In the genomic region with DNA sequence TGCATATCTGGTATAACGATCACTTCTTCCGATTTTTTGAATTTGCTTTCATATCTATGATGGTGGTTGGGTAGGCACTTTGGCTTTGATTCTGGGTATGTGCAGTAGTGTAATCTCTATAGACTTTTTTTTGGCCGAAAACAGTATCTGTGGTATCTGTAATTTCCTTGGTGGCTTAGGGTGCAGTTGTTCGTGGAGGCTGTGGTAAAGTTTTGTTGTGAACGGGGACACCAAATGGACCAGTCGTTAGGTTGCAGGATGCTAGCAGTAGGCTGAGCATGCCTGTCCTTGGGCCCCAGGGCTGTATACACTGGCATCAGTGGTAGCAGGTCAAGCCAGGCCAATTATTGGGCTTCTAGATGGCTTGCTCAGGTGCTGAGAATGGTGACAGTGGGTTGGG, we compare ENCODE assay signal across 25 cellular contexts. TPM values are rescaled to one million over a fixed set of nuclear protein-coding genes. Genes with fewer than 3 reads are reported as not detected.
DNase-seq lines count a peak whose midpoint lies in the region; ATAC-seq, FAIRE-seq and TF ChIP-seq lines count a peak whose summit lies in the region.
"Had no signal": no experiment of that assay in that cellular context is flagged by ENCODE, and none has a peak within 500 bp of the region (broad histone marks: within the 10 kb centered on the region; RNA-seq: fewer than 3 reads in every experiment).

No MANE protein-coding gene starts in this region.

- H3K9me3 Mint-ChIP-seq in activated CD4-positive, alpha-beta T cell treated with anti-CD3 and anti-CD28 coated beads, Interleukin-2, amount 10 ng/mL, durations not matched to agents 24 days and 14 days: peaks cover 31% of the 10 kb centered on the region
- H3K9me3 Mint-ChIP-seq in activated T-helper 2 cell treated with anti-CD3 and anti-CD28 coated beads, Interferon-gamma antibody, Interleukin-2, Interleukin-4, amounts not matched to agents 10 μg/mL and 5 μg/mL and 100 μg/mL, durations not matched to agents 14 hours and 24 hours and 36 hours: peaks cover 36% of the 10 kb centered on the region
- H3K9me3 Mint-ChIP-seq in naive thymus-derived CD4-positive, alpha-beta T cell: peaks cover 1 to 31% (median 15%) of the 10 kb centered on the region in 11 donors

- H3K9me3 ChIP-seq in naive thymus-derived CD4-positive, alpha-beta T cell (ENCODE audit: control insufficient read depth in 2 of 3, low read length in 3 of 3): no peaks in the 10 kb centered on the region
- H3K9me3 ChIP-seq: lower lobe of right lung, right lobe of liver, SK-N-SH had no signal

- peak; percentile 63 for DNase-seq in activated CD4-positive, alpha-beta T cell treated with anti-CD3 and anti-CD28 coated beads, Interleukin-2, amount 10 ng/mL, durations not matched to agents 24 days and 14 days
- DNase-seq in activated CD4-positive, alpha-beta T cell treated with anti-CD3 and anti-CD28 coated beads, Interleukin-2, amount 50 U/mL, for 1 hour: no peak
- no peak for DNase-seq in GM12891 (ENCODE audit: insufficient read length, low spot score)
- peak; percentile 12 for DNase-seq in activated T-helper 2 cell treated with anti-CD3 and anti-CD28 coated beads, Interferon-gamma antibody, Interleukin-2, Interleukin-4, amounts not matched to agents 10 μg/mL and 5 μg/mL and 100 μg/mL, durations not matched to agents 14 hours and 24 hours and 36 hours (ENCODE audit: low spot score)
- no peak for DNase-seq in naive thymus-derived CD4-positive, alpha-beta T cell
- DNase-seq in hypothalamus (lab: John Stamatoyannopoulos, UW): no peak
- DNase-seq in NCI-H226: no peak
- DNase-seq: 8988T; activated effector memory CD4-positive, alpha-beta T cell treated with anti-CD3 and anti-CD28 coated beads, Interleukin-2, amount 50 U/mL, for 16 hours; aorta; cerebellar nuclear complex; dorsolateral prefrontal cortex; IMR-90; kidney glomerular epithelial cell; lower lobe of right lung; NCI-H1105; NCI-H2029 treated with DMSO at 0.1 percent for 48 hours; NCI-H345; NCI-H82; right lobe of liver; SK-N-SH; WERI-Rb-1 had no signal

- no peak overlapping the region for H3K27ac ChIP-seq in naive thymus-derived CD4-positive, alpha-beta T cell (ENCODE audit: low read depth, low read length)
- H3K27ac ChIP-seq: lower lobe of right lung, right lobe of liver, tibial nerve, WERI-Rb-1 had no signal

- peak overlapping the region; percentile 7 for H3K27ac Mint-ChIP-seq in activated CD4-positive, alpha-beta T cell treated with anti-CD3 and anti-CD28 coated beads, Interleukin-2, amount 10 ng/mL, durations not matched to agents 24 days and 14 days
- peak overlapping the region; percentile 17 for H3K27ac Mint-ChIP-seq in activated T-helper 2 cell treated with anti-CD3 and anti-CD28 coated beads, Interferon-gamma antibody, Interleukin-2, Interleukin-4, amounts not matched to agents 10 μg/mL and 5 μg/mL and 100 μg/mL, durations not matched to agents 14 hours and 24 hours and 36 hours
- peak overlapping the region; percentile 24 to 93 (median 69) for H3K27ac Mint-ChIP-seq in naive thymus-derived CD4-positive, alpha-beta T cell

- no peaks in the 10 kb centered on the region for H3K27me3 ChIP-seq in naive thymus-derived CD4-positive, alpha-beta T cell (ENCODE audit: control insufficient read depth in 2 of 2, insufficient read depth in 2 of 2, low read length in 2 of 2)
- H3K27me3 ChIP-seq: dorsolateral prefrontal cortex, right lobe of liver, tibial nerve had no signal

- no peaks in the 10 kb centered on the region for H3K27me3 Mint-ChIP-seq in activated CD4-positive, alpha-beta T cell treated with anti-CD3 and anti-CD28 coated beads, Interleukin-2, amount 10 ng/mL, durations not matched to agents 24 days and 14 days
- H3K27me3 Mint-ChIP-seq in activated T-helper 2 cell treated with anti-CD3 and anti-CD28 coated beads, Interferon-gamma antibody, Interleukin-2, Interleukin-4, amounts not matched to agents 10 μg/mL and 5 μg/mL and 100 μg/mL, durations not matched to agents 14 hours and 24 hours and 36 hours (ENCODE audit: low read depth): no peaks in the 10 kb centered on the region
- H3K27me3 Mint-ChIP-seq in naive thymus-derived CD4-positive, alpha-beta T cell: no peaks in the 10 kb centered on the region

- TF ChIP-seq POLR2A in GM12891 (IDR thresholded peaks at IDR 0.05; ENCODE audit: low read depth, low read length): no peak

- peak overlapping the region; percentile 7 for H3K4me3 Mint-ChIP-seq in activated CD4-positive, alpha-beta T cell treated with anti-CD3 and anti-CD28 coated beads, Interleukin-2, amount 10 ng/mL, durations not matched to agents 24 days and 14 days
- H3K4me3 Mint-ChIP-seq in activated T-helper 2 cell treated with anti-CD3 and anti-CD28 coated beads, Interferon-gamma antibody, Interleukin-2, Interleukin-4, amounts not matched to agents 10 μg/mL and 5 μg/mL and 100 μg/mL, durations not matched to agents 14 hours and 24 hours and 36 hours (ENCODE audit: low read depth): no peak overlapping the region
- H3K4me3 Mint-ChIP-seq in naive thymus-derived CD4-positive, alpha-beta T cell: peak overlapping the region; percentile 15 to 71 (median 49)

- CTCF ChIA-PET in naive thymus-derived CD4-positive, alpha-beta T cell (lab: Charles Lee): no interaction called here

- no peak overlapping the region for H3K4me3 ChIP-seq in naive thymus-derived CD4-positive, alpha-beta T cell (ENCODE audit: low read length)
- H3K4me3 ChIP-seq: dorsolateral prefrontal cortex, lower lobe of right lung, right lobe of liver, tibial nerve had no signal

- FAIRE-seq in GM12891 (lab: Jason Lieb, UNC): peak; percentile 33
- FAIRE-seq: G401.6 had no signal

- ATAC-seq in naive thymus-derived CD4-positive, alpha-beta T cell: no peak
- no peak for ATAC-seq in HG03521 (IDR thresholded peaks at IDR 0.05; ENCODE audit: unreplicated experiment)
- ATAC-seq: right lobe of liver had no signal

- POLR2A ChIA-PET in naive thymus-derived CD4-positive, alpha-beta T cell (lab: Charles Lee): interaction anchor here (0.7 to 1.7 kb wide), 5 partner anchors 8 to 62 kb away, joined by 3 to 5 read pairs (median 4); a partner anchor contains a TSS

- peaks cover 73% of the 10 kb centered on the region for H3K36me3 Mint-ChIP-seq in activated CD4-positive, alpha-beta T cell treated with anti-CD3 and anti-CD28 coated beads, Interleukin-2, amount 10 ng/mL, durations not matched to agents 24 days and 14 days (ENCODE audit: low read depth)
- peaks cover 89% of the 10 kb centered on the region for H3K36me3 Mint-ChIP-seq in activated T-helper 2 cell treated with anti-CD3 and anti-CD28 coated beads, Interferon-gamma antibody, Interleukin-2, Interleukin-4, amounts not matched to agents 10 μg/mL and 5 μg/mL and 100 μg/mL, durations not matched to agents 14 hours and 24 hours and 36 hours (ENCODE audit: low read depth)
- peaks cover 19 to 83% (median 81%) of the 10 kb centered on the region in 5 donors for H3K36me3 Mint-ChIP-seq in naive thymus-derived CD4-positive, alpha-beta T cell

- H3K36me3 ChIP-seq in naive thymus-derived CD4-positive, alpha-beta T cell (ENCODE audit: control insufficient read depth in 2 of 3, insufficient read depth in 3 of 3, low read length in 3 of 3): peaks cover 0 to 11% (median 4%) of the 10 kb centered on the region in 3 experiments

- peaks cover 64% of the 10 kb centered on the region for H3K4me1 Mint-ChIP-seq in activated CD4-positive, alpha-beta T cell treated with anti-CD3 and anti-CD28 coated beads, Interleukin-2, amount 10 ng/mL, durations not matched to agents 24 days and 14 days
- peaks cover 60% of the 10 kb centered on the region for H3K4me1 Mint-ChIP-seq in activated T-helper 2 cell treated with anti-CD3 and anti-CD28 coated beads, Interferon-gamma antibody, Interleukin-2, Interleukin-4, amounts not matched to agents 10 μg/mL and 5 μg/mL and 100 μg/mL, durations not matched to agents 14 hours and 24 hours and 36 hours (ENCODE audit: low read depth)
- peaks cover 46 to 83% (median 77%) of the 10 kb centered on the region in 7 donors for H3K4me1 Mint-ChIP-seq in naive thymus-derived CD4-positive, alpha-beta T cell

- intact Hi-C loops in activated CD4-positive, alpha-beta T cell treated with anti-CD3 and anti-CD28 coated beads, Interleukin-2, amount 10 ng/mL, durations not matched to agents 24 days and 14 days (cut with micrococcal nuclease): no loop called here
- intact Hi-C loops in activated T-helper 2 cell treated with anti-CD3 and anti-CD28 coated beads, Interferon-gamma antibody, Interleukin-2, Interleukin-4, amounts not matched to agents 10 μg/mL and 5 μg/mL and 100 μg/mL, durations not matched to agents 14 hours and 24 hours and 36 hours (cut with micrococcal nuclease): no loop called here
- intact Hi-C loops in naive thymus-derived CD4-positive, alpha-beta T cell (cut with micrococcal nuclease): loop anchor here in 1 of 2 donors (2.0 kb wide), 1 partner anchor 55 kb away; a partner anchor contains a TSS

- peaks cover 29 to 52% of the 10 kb centered on the region in 2 donors for H3K4me1 ChIP-seq in naive thymus-derived CD4-positive, alpha-beta T cell (ENCODE audit: control insufficient read depth in 2 of 2, insufficient read depth in 2 of 2, low read length in 2 of 2)
- H3K4me1 ChIP-seq: right lobe of liver, tibial nerve had no signal

TF ChIP-seq in GM12891, 5 proteins besides CTCF, POLR2A, EP300 and RAD21:
- TF ChIP-seq SPI1 (IDR thresholded peaks at IDR 0.05; ENCODE audit: low read depth, low read length) (no peak), POLR2AphosphoS5 (IDR thresholded peaks at IDR 0.05; ENCODE audit: low read depth, low read length) (no peak), PAX5 (IDR thresholded peaks at IDR 0.05; ENCODE audit: insufficient read depth, low read length, severe bottlenecking) (no peak), POU2F2 (IDR thresholded peaks at IDR 0.05; ENCODE audit: low read depth, low read length) (no peak), TAF1 (IDR thresholded peaks at IDR 0.05; ENCODE audit: low read depth, low read length) (no peak)

RNA-seq across cellular contexts. Expression of a gene that starts 55.2 kb away (rescaled TPM):
- total RNA-seq in activated CD4-positive, alpha-beta T cell treated with anti-CD3 and anti-CD28 coated beads, Interleukin-2, amount 10 ng/mL, durations not matched to agents 24 days and 14 days: 36.8 and 37.8 TPM in 2 replicates
- polyA plus RNA-seq in GM12891 (2012; ENCODE audit: low read depth, missing spikeins): 4.9 TPM
- 34.1 and 38.1 TPM in 2 replicates for total RNA-seq in activated T-helper 2 cell treated with anti-CD3 and anti-CD28 coated beads, Interferon-gamma antibody, Interleukin-2, Interleukin-4, amounts not matched to agents 10 μg/mL and 5 μg/mL and 100 μg/mL, durations not matched to agents 14 hours and 24 hours and 36 hours
- total RNA-seq in naive thymus-derived CD4-positive, alpha-beta T cell: 100 to 1,000 TPM in 2 of 5 experiments, 10 to 100 TPM in 3; 38.6 to 115 (median 77.3) TPM
- polyA plus RNA-seq in naive thymus-derived CD4-positive, alpha-beta T cell: 10 to 100 TPM; 20.9 to 25.9 TPM

Comparison
In these comparisons a context has a peak if more than half of its experiments do, and no peak if none do; other contexts are left out.
1. DNase-seq: peak in activated CD4-positive, alpha-beta T cell treated with anti-CD3 and anti-CD28 coated beads, Interleukin-2, amount 10 ng/mL, durations not matched to agents 24 days and 14 days (single experiment) and activated T-helper 2 cell treated with anti-CD3 and anti-CD28 coated beads, Interferon-gamma antibody, Interleukin-2, Interleukin-4, amounts not matched to agents 10 μg/mL and 5 μg/mL and 100 μg/mL, durations not matched to agents 14 hours and 24 hours and 36 hours (single experiment); none in activated CD4-positive, alpha-beta T cell treated with anti-CD3 and anti-CD28 coated beads, Interleukin-2, amount 50 U/mL, for 1 hour (single experiment), GM12891 (single experiment), naive thymus-derived CD4-positive, alpha-beta T cell (0 of 9), hypothalamus (0 of 51) and NCI-H226 (single experiment).
2. H3K27ac Mint-ChIP-seq: peak in every context shown above with its lines; median percentile 69 in naive thymus-derived CD4-positive, alpha-beta T cell; 17 in activated T-helper 2 cell treated with anti-CD3 and anti-CD28 coated beads, Interferon-gamma antibody, Interleukin-2, Interleukin-4, amounts not matched to agents 10 μg/mL and 5 μg/mL and 100 μg/mL, durations not matched to agents 14 hours and 24 hours and 36 hours; 7 in activated CD4-positive, alpha-beta T cell treated with anti-CD3 and anti-CD28 coated beads, Interleukin-2, amount 10 ng/mL, durations not matched to agents 24 days and 14 days.